In the genomic region with DNA sequence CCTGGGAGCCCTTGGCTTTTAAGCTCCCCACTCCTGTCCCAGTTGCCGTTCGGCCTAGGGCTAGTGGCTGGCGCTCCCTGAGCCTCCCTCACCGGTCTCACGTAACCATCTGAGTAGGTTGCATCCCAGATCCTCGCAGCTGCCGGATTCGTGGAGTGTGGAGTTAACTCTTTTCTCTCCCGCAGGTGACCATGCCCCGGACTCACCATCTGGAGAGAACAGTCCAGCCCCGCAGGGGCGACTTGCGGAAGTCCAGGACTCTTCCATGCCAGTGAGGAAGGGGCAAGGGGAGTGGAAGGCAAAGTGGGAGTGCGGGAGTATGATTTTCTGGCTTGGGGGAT, we compare ENCODE assay signal across 8 cellular contexts. TPM values are rescaled to one million over a fixed set of nuclear protein-coding genes. Genes with fewer than 3 reads are reported as not detected.
A peak's percentile ranks its signal among the peaks of the same experiment; 100 is the strongest.
DNase-seq lines count a peak whose midpoint lies in the region; ATAC-seq, FAIRE-seq and TF ChIP-seq lines count a peak whose summit lies in the region.

No MANE protein-coding gene starts in this region.

- H3K36me3 ChIP-seq in colonic mucosa (peaks cover 7% of the 10 kb centered on the region), mucosa of rectum (ENCODE audit: control insufficient read depth in 2 of 2, insufficient read depth in 2 of 2, low read length in 2 of 2) (peaks cover 35 to 47% of the 10 kb centered on the region in 2 donors)

- CTCF ChIA-PET in AG04450 (lab: Charles Lee), result interaction anchor here (1.0 to 3.1 kb wide), 4 partner anchors 8 to 127 kb away, joined by 3 to 37 read pairs (median 19); no protein-coding TSS in a partner anchor

- no peak for ATAC-seq in HG02981 (IDR thresholded peaks at IDR 0.05; ENCODE audit: unreplicated experiment)

- peak overlapping the region; percentile 99 for H3K27ac ChIP-seq in AG04450 (ENCODE audit: low read depth, low read length)
- peak overlapping the region; percentile 100 for H3K27ac ChIP-seq in colonic mucosa
- H3K27ac ChIP-seq in mucosa of rectum (ENCODE audit: low read depth in 2 of 2, low read length in 2 of 2), result peak overlapping the region; percentile 99

- intact Hi-C loops in colonic mucosa (cut with DNase I), result no loop called here

- DNase-seq in AG04450 (ENCODE audit: low read depth, low spot score) (no peak), M059J (ENCODE audit: low read depth) (peak; percentile 38), colonic mucosa (no peak), cerebellar cortex (ENCODE audit: low spot score) (no peak), frontal cortex (ENCODE audit: low spot score in 2 of 2) (no peak)
- DNase-seq in stimulated activated CD4-positive, alpha-beta T cell treated with anti-CD3 and anti-CD28 coated beads, Interleukin-12 subunit alpha, Interleukin-12 subunit beta, amount 100 ng/mL, for 4 hours, result no peak

- H3K27me3 ChIP-seq in AG04450 (ENCODE audit: control insufficient read depth, insufficient read depth, low read length), result no peaks in the 10 kb centered on the region
- H3K27me3 ChIP-seq in colonic mucosa, result no peaks in the 10 kb centered on the region
- H3K27me3 ChIP-seq in mucosa of rectum (ENCODE audit: control insufficient read depth in 2 of 2, insufficient read depth in 2 of 2, low read length in 2 of 2), result no peaks in the 10 kb centered on the region

- H3K4me1 ChIP-seq in colonic mucosa (peaks cover 13% of the 10 kb centered on the region), mucosa of rectum (ENCODE audit: control insufficient read depth in 2 of 2, insufficient read depth in 2 of 2, low read length in 2 of 2) (peaks cover 34 to 38% of the 10 kb centered on the region in 2 donors)

- H3K9me3 ChIP-seq in AG04450 (ENCODE audit: control insufficient read depth, insufficient read depth, low read length) (no peaks in the 10 kb centered on the region; the same call in 1 of the 2 replicates), colonic mucosa (no peaks in the 10 kb centered on the region), mucosa of rectum (ENCODE audit: control insufficient read depth in 2 of 2, low read length in 2 of 2) (no peaks in the 10 kb centered on the region)

- H3K4me3 ChIP-seq in AG04450 (ENCODE audit: low read depth, low read length) (peak overlapping the region; percentile 93), colonic mucosa (peak overlapping the region; percentile 92), mucosa of rectum (ENCODE audit: low read length in 2 of 2) (peak overlapping the region; percentile 78 to 93)

- no peak for FAIRE-seq in frontal cortex (lab: Jason Lieb, UNC)

- POLR2A ChIA-PET in AG04450 (lab: Yijun Ruan, JAX), result interaction anchor here (0.7 to 1.9 kb wide), 4 partner anchors 9 to 302 kb away, joined by 3 to 10 read pairs (median 4); a partner anchor contains a TSS

- peak overlapping the region; percentile 79 to 82 for H3K9ac ChIP-seq in colonic mucosa (ENCODE audit: low read depth in 2 of 2, low read length in 2 of 2)
- peak overlapping the region; percentile 85 to 96 for H3K9ac ChIP-seq in mucosa of rectum (ENCODE audit: low read depth in 1 of 2, low read length in 2 of 2)

- TF ChIP-seq CTCF in AG04450 (IDR thresholded peaks at IDR 0.05; ENCODE audit: low read depth, low read length), result no peak
- TF ChIP-seq CTCF in colonic mucosa (IDR thresholded peaks at IDR 0.05), result no peak

RNA-seq across cellular contexts. Expression of a gene that starts 0.9 kb away (rescaled TPM):
- polyA plus RNA-seq in AG04450 (2011; rRNA removed), result 23.8 and 27.5 TPM in 2 replicates
- 23.4 and 28.7 TPM in 2 replicates for polyA minus RNA-seq in AG04450 (2011; rRNA and poly(A)+ RNA removed)
- total RNA-seq in M059J (2014; rRNA removed; shearing (Covaris generic)), result 22.7 and 42.4 TPM in 2 replicates
- total RNA-seq in colonic mucosa (10 to 100 TPM; 47.2 to 62.5 TPM), frontal cortex (42.8 TPM)

RNA-seq across cellular contexts. Expression of a gene that starts 3.2 kb away (rescaled TPM):
- polyA plus RNA-seq in AG04450 (2011; rRNA removed), result 1,553 and 1,822 TPM in 2 replicates
- 2,126 and 2,698 TPM in 2 replicates for polyA minus RNA-seq in AG04450 (2011; rRNA and poly(A)+ RNA removed)
- total RNA-seq in M059J (2014; rRNA removed; shearing (Covaris generic)), result 1,801 and 2,276 TPM in 2 replicates
- 1,000 to 10,000 TPM; 1,832 to 1,932 TPM for total RNA-seq in colonic mucosa
- 613 TPM for total RNA-seq in frontal cortex

RNA-seq across cellular contexts. Expression of a gene that starts 11.5 kb away (rescaled TPM):
- polyA plus RNA-seq in AG04450 (2011; rRNA removed), result 190 and 279 TPM in 2 replicates
- polyA minus RNA-seq in AG04450 (2011; rRNA and poly(A)+ RNA removed), result 72.8 and 112 TPM in 2 replicates
- 14.4 and 25.3 TPM in 2 replicates for total RNA-seq in M059J (2014; rRNA removed; shearing (Covaris generic))
- total RNA-seq in colonic mucosa (10 to 100 TPM in 1 of 2 donors, 1 to 10 TPM in 1; 9.6 to 22.5 TPM), frontal cortex (13.0 TPM)

RNA-seq across cellular contexts. Expression of a gene that starts 18.5 kb away (rescaled TPM):
- not detected in 2 replicates for polyA plus RNA-seq in AG04450 (2011; rRNA removed)
- 0.55 TPM in 1 of 2 replicates, not detected in the other for polyA minus RNA-seq in AG04450 (2011; rRNA and poly(A)+ RNA removed)
- total RNA-seq in M059J (2014; rRNA removed; shearing (Covaris generic)), result 0.49 and 1.5 TPM in 2 replicates
- 1 to 10 TPM; 1.2 TPM for total RNA-seq in colonic mucosa
- not detected for total RNA-seq in frontal cortex

RNA-seq across cellular contexts. Expression of a gene that starts 27.1 kb away (rescaled TPM):
- polyA plus RNA-seq in AG04450 (2011; rRNA removed), result 126 and 160 TPM in 2 replicates
- polyA minus RNA-seq in AG04450 (2011; rRNA and poly(A)+ RNA removed), result 116 and 143 TPM in 2 replicates
- 149 and 165 TPM in 2 replicates for total RNA-seq in M059J (2014; rRNA removed; shearing (Covaris generic))
- total RNA-seq in colonic mucosa, result 10 to 100 TPM; 41.9 to 53.5 TPM
- 154 TPM for total RNA-seq in frontal cortex
